8 cellular contexts compared by ENCODE assay signal in the genomic region with DNA sequence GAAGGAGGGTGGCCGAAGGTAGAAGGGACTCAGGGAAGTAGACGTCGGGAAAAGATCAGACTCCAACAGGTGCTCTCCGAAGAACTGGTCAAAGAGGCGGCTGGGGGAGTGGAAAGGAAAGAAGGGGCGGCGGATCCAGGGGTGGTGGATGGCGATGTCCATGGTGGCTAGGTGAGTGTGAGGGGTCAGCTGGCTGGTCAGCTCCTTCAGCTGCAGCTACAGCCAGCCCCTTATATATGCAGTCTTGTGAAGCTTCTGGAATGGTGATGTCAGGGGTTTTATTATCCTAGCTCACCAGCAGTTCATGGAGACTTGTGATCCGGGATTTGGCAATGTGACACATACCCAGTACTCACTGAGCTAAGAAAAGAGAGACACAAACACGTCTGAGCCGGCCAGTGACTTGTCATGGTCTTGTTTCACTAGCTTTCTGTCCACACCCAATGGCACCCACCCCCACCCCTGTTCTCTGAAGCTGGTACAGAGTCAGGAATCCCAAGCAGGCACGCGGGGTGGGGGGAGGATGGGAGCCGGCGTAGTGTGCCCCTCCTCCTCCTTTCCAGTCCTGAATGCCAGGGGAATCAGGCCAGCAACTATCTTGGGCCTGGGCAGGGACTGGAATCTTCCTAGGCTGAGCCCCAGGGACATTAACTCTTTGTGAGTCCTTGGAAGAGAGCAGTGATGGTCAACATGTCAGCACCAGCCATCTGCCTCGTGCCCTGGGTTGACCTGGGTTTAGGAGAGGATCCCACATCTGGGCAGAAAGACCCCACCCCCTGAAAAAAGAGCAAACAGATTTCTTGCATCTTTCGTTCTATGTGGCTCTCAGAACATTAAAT. TPM values are rescaled to one million over a fixed set of nuclear protein-coding genes. Genes with fewer than 3 reads are reported as not detected.
DNase-seq lines count a peak whose midpoint lies in the region; ATAC-seq and TF ChIP-seq lines count a peak whose summit lies in the region.

A gene with protein sequence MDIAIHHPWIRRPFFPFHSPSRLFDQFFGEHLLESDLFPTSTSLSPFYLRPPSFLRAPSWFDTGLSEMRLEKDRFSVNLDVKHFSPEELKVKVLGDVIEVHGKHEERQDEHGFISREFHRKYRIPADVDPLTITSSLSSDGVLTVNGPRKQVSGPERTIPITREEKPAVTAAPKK (minus strand): TSS at position 208 of the 839 bp plus-strand sequence. CDS start 46 bp downstream, at position 162.

- peak within 1 kb of the TSS; percentile 94 for H4K5ac ChIP-seq in IMR-90 (ENCODE audit: low read depth, low read length)

- H3K56ac ChIP-seq in IMR-90 (ENCODE audit: extremely low read depth, insufficient read depth, low read length) = peak within 1 kb of the TSS; percentile 41; the same call in 1 of the 2 replicates

- ATAC-seq in IMR-90 (ENCODE audit: low read depth) (peak; percentile 85), GM21423 (IDR thresholded peaks at IDR 0.05; ENCODE audit: unreplicated experiment) (no peak), HG02642 (IDR thresholded peaks at IDR 0.05; ENCODE audit: poor library complexity, unreplicated experiment) (no peak), GM18502 (IDR thresholded peaks at IDR 0.05; ENCODE audit: poor library complexity, unreplicated experiment) (no peak)

- H4K8ac ChIP-seq in IMR-90 (ENCODE audit: low read depth in 2 of 2, low read length in 2 of 2) = peak within 1 kb of the TSS; percentile 92 to 93

- TF ChIP-seq POLR2A in IMR-90 (IDR thresholded peaks at IDR 0.05; ENCODE audit: low read depth, low read length) = peak; percentile 41; the same call in 1 of the 2 replicates

- no peak for TF ChIP-seq CTCF in IMR-90 (conservative IDR thresholded peaks at IDR 0.05; ENCODE audit: low read depth, low read length)

- POLR2A ChIA-PET in IMR-90 (lab: Charles Lee; ENCODE audit: unreplicated experiment) = interaction anchor here (0.5 kb wide), 1 partner anchor 8 kb away, joined by 3 read pairs; no protein-coding TSS in a partner anchor

- H3K79me1 ChIP-seq in IMR-90 (ENCODE audit: low read depth in 1 of 2, low read length in 2 of 2) = peaks cover 0 to 15% of the 10 kb centered on the region in 2 experiments; a peak in 2 of 4 replicates

- peak within 1 kb of the TSS; percentile 1; the same call in 1 of the 2 replicates for H3K4me3 ChIP-seq in IMR-90 (ENCODE audit: insufficient read depth, low read depth, low read length)

- TF ChIP-seq RAD21 in IMR-90 (IDR thresholded peaks at IDR 0.05; ENCODE audit: low read length) = no peak

- H3K27ac ChIP-seq in IMR-90 (ENCODE audit: insufficient read depth, low read length) = peak within 1 kb of the TSS; percentile 78
- H3K27ac ChIP-seq in substantia nigra (ENCODE audit: low read depth, low read length, poor library complexity, severe bottlenecking) = peak within 1 kb of the TSS; percentile 100

- H2AK5ac ChIP-seq in IMR-90 (ENCODE audit: low read depth, low read length) = peak within 1 kb of the TSS; percentile 72

- peaks cover 18% of the 10 kb centered on the region for H3K9me1 ChIP-seq in IMR-90 (ENCODE audit: insufficient read depth, low read length)

- DNase-seq in IMR-90 (peak; percentile 82), cortex of kidney (lab: John Stamatoyannopoulos, UW) (peak; percentile 25), left kidney (ENCODE audit: low read depth, low spot score) (peak; percentile 74), substantia nigra (lab: John Stamatoyannopoulos, UW) (peak; percentile 37 to 98 (median 88))
- no peak for DNase-seq in stimulated activated CD4-positive, alpha-beta T cell treated with anti-CD3 and anti-CD28 coated beads, Interleukin-15, amount 100 ng/mL, for 24 hours

- H3K14ac ChIP-seq in IMR-90 (replicated peaks; ENCODE audit: low read depth, low read length) = peak within 1 kb of the TSS; percentile 71

- H3K23ac ChIP-seq in IMR-90 (ENCODE audit: low read depth, low read length) = peak within 1 kb of the TSS; percentile 75

- dilution Hi-C loops in IMR-90 (cut with HindIII; ENCODE audit: low sequenced_read_pairs, unreplicated experiment) = no loop called here

- H3K4ac ChIP-seq in IMR-90 (ENCODE audit: low read depth, low read length) = peak within 1 kb of the TSS; percentile 94

- peaks cover 36% of the 10 kb centered on the region for H3K4me1 ChIP-seq in IMR-90 (ENCODE audit: control insufficient read depth, insufficient read depth, low read length)

- no peaks in the 10 kb centered on the region for H4K20me1 ChIP-seq in IMR-90 (ENCODE audit: insufficient read depth, low read length)

- peak within 1 kb of the TSS; percentile 85 for H2BK5ac ChIP-seq in IMR-90 (ENCODE audit: low read depth, low read length, poor library complexity, severe bottlenecking)

- in situ Hi-C loops in IMR-90 (cut with MboI; ENCODE audit: low sequenced_read_pairs) = no loop called here

- peak within 1 kb of the TSS; percentile 83 for H2AFZ ChIP-seq in IMR-90 (replicated peaks; ENCODE audit: low read length, poor library complexity)

- H3K4me2 ChIP-seq in IMR-90 (ENCODE audit: low read depth, low read length) = peak within 1 kb of the TSS; percentile 58

- no peaks in the 10 kb centered on the region for H3K9me3 ChIP-seq in IMR-90 (ENCODE audit: control insufficient read depth, insufficient read depth, low read length)

- H3K18ac ChIP-seq in IMR-90 (ENCODE audit: low read depth, low read length) = peak within 1 kb of the TSS; percentile 89

- intact Hi-C loops in IMR-90 (cut with micrococcal nuclease) = no loop called here

- CTCF ChIA-PET in IMR-90 (lab: Yijun Ruan, JAX) = interaction anchor here (0.5 to 0.6 kb wide), 2 partner anchors 20 to 999 kb away, joined by 3 read pairs; no protein-coding TSS in a partner anchor

- H3K36me3 ChIP-seq in IMR-90 (ENCODE audit: control insufficient read depth, insufficient read depth, low read length) = no peaks in the 10 kb centered on the region

- WGBS in IMR-90 (ENCODE audit: extremely low coverage in 2 of 2, insufficient read length in 1 of 2), 2 experiments = 80% methylated on average over 1 of the region's 17 CpGs; no CpG with 5 or more reads in 1 of the 2 experiments

- H2BK120ac ChIP-seq in IMR-90 (ENCODE audit: low read depth, low read length) = peak within 1 kb of the TSS; percentile 84

- peak within 1 kb of the TSS; percentile 97 for H4K91ac ChIP-seq in IMR-90 (ENCODE audit: insufficient read depth, low read depth, low read length)

- peak within 1 kb of the TSS; percentile 97 for H2AK9ac ChIP-seq in IMR-90 (replicated peaks; ENCODE audit: low read depth, low read length, poor library complexity)

- BruUV-seq in IMR-90 (replicated peaks; lab: Mats Ljungman, UMichigan) = no TSS peak

- H2BK20ac ChIP-seq in IMR-90 (ENCODE audit: low read depth, low read length) = peak within 1 kb of the TSS; percentile 97

- H3K9ac ChIP-seq in IMR-90 (ENCODE audit: low read depth, low read length) = peak within 1 kb of the TSS; percentile 58

- H2BK15ac ChIP-seq in IMR-90 (ENCODE audit: low read depth, low read length) = peak within 1 kb of the TSS; percentile 67; the same call in 2 of the 3 replicates

- H3K27me3 ChIP-seq in IMR-90 (ENCODE audit: control insufficient read depth, insufficient read depth, low read length) = no peaks in the 10 kb centered on the region

TF ChIP-seq in IMR-90, 13 proteins besides CTCF, POLR2A, EP300 and RAD21:
- TF ChIP-seq BHLHE40 (IDR thresholded peaks at IDR 0.05; ENCODE audit: low read depth, low read length) = peak; percentile 54; the same call in 1 of the 2 replicates
- peak; percentile 57 for TF ChIP-seq RCOR1 (IDR thresholded peaks at IDR 0.05; ENCODE audit: insufficient replicate concordance, low read length)
- TF ChIP-seq RFX5 (IDR thresholded peaks at IDR 0.05; ENCODE audit: low read depth, low read length) = no peak
- TF ChIP-seq CEBPB (IDR thresholded peaks at IDR 0.05; ENCODE audit: low read depth, low read length) = peak; percentile 56; the same call in 1 of the 2 replicates
- peak; percentile 85; the same call in 1 of the 2 replicates for TF ChIP-seq MAZ (IDR thresholded peaks at IDR 0.05; ENCODE audit: borderline replicate concordance, low read depth, low read length)
- TF ChIP-seq MAFK (IDR thresholded peaks at IDR 0.05; ENCODE audit: low read depth, low read length) = no peak

RNA-seq across cellular contexts. Expression of the gene that starts here (rescaled TPM):
- 3.9 and 6.5 TPM in 2 replicates for total RNA-seq in IMR-90 (2012; rRNA removed)
- 16.5 and 19.5 TPM in 2 replicates for polyA plus RNA-seq in IMR-90 (2012; rRNA removed)
- 12.3 and 25.3 TPM in 2 replicates for polyA plus RNA-seq in IMR-90 (2012; cell fraction: cytosol; rRNA removed)
- 4.3 and 6.7 TPM in 2 replicates for polyA plus RNA-seq in IMR-90 (2012; cell fraction: nucleus; rRNA removed; ENCODE audit: low replicate concordance)
